22 cellular contexts compared by ENCODE assay signal in genomic region chr1:5913078-5913845, GRCh38.
DNase-seq lines count a peak whose midpoint lies in the region; TF ChIP-seq lines count a peak whose summit lies in the region.
"Had no signal": no experiment of that assay in that cellular context is flagged by ENCODE, and none has a peak within 500 bp of the region (broad histone marks: within the 10 kb centered on the region; RNA-seq: fewer than 3 reads in every experiment).

No MANE protein-coding gene starts in this region.

- no peaks in the 10 kb centered on the region for H3K27me3 ChIP-seq in endodermal cell (ENCODE audit: control insufficient read depth, insufficient read depth, low read length, poor library complexity, severe bottlenecking)
- no peaks in the 10 kb centered on the region for H3K27me3 ChIP-seq in osteoblast (ENCODE audit: insufficient read depth, low read length)
- H3K27me3 ChIP-seq: cardiac muscle cell, gastroesophageal sphincter, thyroid gland had no signal

- peaks cover 2% of the 10 kb centered on the region for H4K20me1 ChIP-seq in osteoblast (ENCODE audit: insufficient read depth, low read length)

- CTCF ChIA-PET in RWPE1 (lab: Yijun Ruan, JAX): interaction anchor here (0.6 kb wide), 2 partner anchors 20 to 1999 kb away, joined by 3 to 4 read pairs; no protein-coding TSS in a partner anchor

- H3K9me3 Mint-ChIP-seq in endodermal cell: no peaks in the 10 kb centered on the region
- H3K9me3 Mint-ChIP-seq: activated naive CD8-positive, alpha-beta T cell treated with anti-CD3 and anti-CD28 coated beads, Interleukin-2, amount 50 U/mL, for 24 hours; CD4-positive, alpha-beta T cell; natural killer cell treated with Interleukin-12 subunit alpha and Interleukin-12 subunit beta and Interleukin-15 and Interleukin-18, amount 100 ng/mL, for 72 hours had no signal

- H3K4me3 ChIP-seq in endodermal cell (ENCODE audit: low read length): no peak overlapping the region
- H3K4me3 ChIP-seq in osteoblast (ENCODE audit: insufficient read depth, low read length): no peak overlapping the region
- H3K4me3 ChIP-seq: cardiac muscle cell, gastroesophageal sphincter, psoas muscle, thyroid gland had no signal

- POLR2A ChIA-PET in RWPE1 (lab: Yijun Ruan, JAX; ENCODE audit: low non-redundant PET): no interaction called here

- no peaks in the 10 kb centered on the region for H3K79me2 ChIP-seq in osteoblast (ENCODE audit: insufficient read depth, low read length)

- H3K4me1 Mint-ChIP-seq in endodermal cell: peaks cover 2% of the 10 kb centered on the region

- H3K27ac ChIP-seq in RWPE1: 0 out of 2 replicates have a peak overlapping the region, but pooled peaks have one; percentile 13
- no peak overlapping the region for H3K27ac ChIP-seq in endodermal cell (ENCODE audit: low read depth, low read length)
- H3K27ac ChIP-seq in osteoblast (ENCODE audit: low read depth, low read length): no peak overlapping the region
- H3K27ac ChIP-seq: cardiac muscle cell, gastroesophageal sphincter, psoas muscle, thyroid gland had no signal

- H3K9ac ChIP-seq in endodermal cell (ENCODE audit: extremely low read depth, low read length, poor library complexity, severe bottlenecking): no peak overlapping the region

- H3K9me3 ChIP-seq in endodermal cell (ENCODE audit: control insufficient read depth, low read length) (no peaks in the 10 kb centered on the region), osteoblast (ENCODE audit: low read depth, low read length) (no peaks in the 10 kb centered on the region)
- H3K9me3 ChIP-seq: gastroesophageal sphincter, psoas muscle, thyroid gland had no signal

- no peak for TF ChIP-seq CTCF in RWPE1 (conservative IDR thresholded peaks at IDR 0.05; ENCODE audit: low read depth)
- no peak for TF ChIP-seq CTCF in endodermal cell (conservative IDR thresholded peaks at IDR 0.05)
- TF ChIP-seq CTCF in osteoblast (IDR thresholded peaks at IDR 0.05; ENCODE audit: extremely low read depth, low read depth, low read length): no peak

- H3K36me3 ChIP-seq in endodermal cell (ENCODE audit: control insufficient read depth, insufficient read depth, low read length): no peaks in the 10 kb centered on the region
- no peaks in the 10 kb centered on the region for H3K36me3 ChIP-seq in osteoblast (ENCODE audit: insufficient read depth, low read length)
- H3K36me3 ChIP-seq: cardiac muscle cell, thyroid gland had no signal

- no peak overlapping the region for H3K4me2 ChIP-seq in osteoblast (ENCODE audit: insufficient read depth, low read length)

- peak overlapping the region; percentile 41 for H3K27ac Mint-ChIP-seq in endodermal cell
- H3K27ac Mint-ChIP-seq: activated naive CD8-positive, alpha-beta T cell treated with anti-CD3 and anti-CD28 coated beads, Interleukin-2, amount 50 U/mL, for 24 hours; CD4-positive, alpha-beta T cell had no signal

- no peaks in the 10 kb centered on the region for H3K27me3 Mint-ChIP-seq in endodermal cell (ENCODE audit: insufficient read depth)
- H3K27me3 Mint-ChIP-seq: activated naive CD8-positive, alpha-beta T cell treated with anti-CD3 and anti-CD28 coated beads, Interleukin-2, amount 50 U/mL, for 24 hours; CD4-positive, alpha-beta T cell; natural killer cell treated with Interleukin-12 subunit alpha and Interleukin-12 subunit beta and Interleukin-15 and Interleukin-18, amount 100 ng/mL, for 72 hours had no signal

- H3K36me3 Mint-ChIP-seq in endodermal cell (ENCODE audit: low read depth): peaks cover 9% of the 10 kb centered on the region
- H3K36me3 Mint-ChIP-seq: natural killer cell treated with Interleukin-12 subunit alpha and Interleukin-12 subunit beta and Interleukin-15 and Interleukin-18, amount 100 ng/mL, for 72 hours had no signal

- 86 to 89% methylated on average over 6 to 14 of the region's 14 CpGs for WGBS in endodermal cell (ENCODE audit: insufficient coverage in 1 of 2, insufficient read length in 1 of 2), 2 experiments

- no peak overlapping the region for H3K4me3 Mint-ChIP-seq in endodermal cell
- H3K4me3 Mint-ChIP-seq: activated naive CD8-positive, alpha-beta T cell treated with anti-CD3 and anti-CD28 coated beads, Interleukin-2, amount 50 U/mL, for 24 hours; CD4-positive, alpha-beta T cell; natural killer cell treated with Interleukin-12 subunit alpha and Interleukin-12 subunit beta and Interleukin-15 and Interleukin-18, amount 100 ng/mL, for 72 hours had no signal

- no peak overlapping the region for H2AFZ ChIP-seq in osteoblast (ENCODE audit: low read length)

- H3K4me1 ChIP-seq in endodermal cell (ENCODE audit: control insufficient read depth, insufficient read depth, low read length): no peaks in the 10 kb centered on the region
- H3K4me1 ChIP-seq in osteoblast (ENCODE audit: insufficient read depth, low read length): peaks cover 6% of the 10 kb centered on the region
- H3K4me1 ChIP-seq: psoas muscle had no signal

- DNase-seq in D341Med (ENCODE audit: low spot score) (peak; percentile 9), RWPE1 (ENCODE audit: low spot score) (no peak), endodermal cell (peak; percentile 51), osteoblast (ENCODE audit: insufficient read length, low spot score, missing footprints) (peak; percentile 90), NCI-H146 (lab: John Stamatoyannopoulos, UW) (no peak), NCI-H2227 (lab: John Stamatoyannopoulos, UW; ENCODE audit: unreplicated experiment) (no peak), dermis blood vessel endothelial cell (no peak)
- no peak for DNase-seq in activated naive CD4-positive, alpha-beta T cell (lab: John Stamatoyannopoulos, UW)
- DNase-seq: activated CD4-positive, alpha-beta T cell treated with anti-CD3 and anti-CD28 coated beads for 48 hours; activated naive CD8-positive, alpha-beta T cell treated with anti-CD3 and anti-CD28 coated beads, Interleukin-2, amount 50 U/mL, for 24 hours; CD4-positive, alpha-beta T cell; DMS53; HCEC 1CT; NCI-H1436; NCI-H526; psoas muscle; stimulated activated naive CD4-positive, alpha-beta T cell treated with Interleukin-2 at 50 U/mL for 16 hours; SW 1271; thyroid gland had no signal

Comparison
In these comparisons a context has a peak if more than half of its experiments do, and no peak if none do; other contexts are left out.
1. DNase-seq: peak in D341Med (single experiment), endodermal cell (single experiment) and osteoblast (single experiment); none in RWPE1 (single experiment), NCI-H146 (single experiment), NCI-H2227 (single experiment), dermis blood vessel endothelial cell (single experiment) and activated naive CD4-positive, alpha-beta T cell (0 of 4).